ENCODE assay signal across 9 cellular contexts in the genomic region with DNA sequence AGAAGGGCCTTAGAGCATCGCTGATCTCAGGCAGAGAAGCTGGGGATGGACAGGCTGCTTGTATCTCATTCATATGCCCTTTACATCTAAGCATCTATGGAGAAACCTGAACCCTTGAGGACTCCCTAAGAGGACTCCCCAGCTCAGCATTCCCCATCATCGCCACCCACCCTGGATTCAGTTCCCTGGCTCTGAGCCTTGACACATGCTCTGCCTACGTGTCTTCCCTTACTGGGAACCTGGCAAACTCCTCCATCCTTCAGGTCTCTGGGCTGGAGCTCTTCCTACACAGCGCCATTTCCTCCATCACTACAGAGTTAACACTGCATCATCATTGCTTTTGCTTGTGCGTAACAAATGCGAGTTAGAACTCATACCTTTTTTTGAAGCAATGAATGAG. TPM values are rescaled to one million over a fixed set of nuclear protein-coding genes. Genes with fewer than 3 reads are reported as not detected.
"Had no signal": no experiment of that assay in that cellular context is flagged by ENCODE, and none has a peak within 500 bp of the region (broad histone marks: within the 10 kb centered on the region; RNA-seq: fewer than 3 reads in every experiment).

No MANE protein-coding gene starts in this region.

- H3K27ac ChIP-seq: GM23248 had no signal

- H3K9ac ChIP-seq: GM23248 had no signal

- H3K4me3 ChIP-seq: GM23248, K562 had no signal

- H2AFZ ChIP-seq: GM23248 had no signal

- FAIRE-seq: H54, HTR-8/SVneo, K562 had no signal

- ATAC-seq: K562 had no signal

- DNase-seq: GM23248, GOT3, H9, HCEC 1CT, IMR-90 had no signal

RNA-seq across cellular contexts. Expression of a gene that starts 31.2 kb away (rescaled TPM):
- total RNA-seq: HT-29, IMR-90 had no signal
